ENCODE assay signal across 28 cellular contexts in genomic region chr5:141917760-141918159, GRCh38. TPM values are rescaled to one million over a fixed set of nuclear protein-coding genes. Genes with fewer than 3 reads are reported as not detected.
"Had no signal": no experiment of that assay in that cellular context is flagged by ENCODE, and none has a peak within 500 bp of the region (broad histone marks: within the 10 kb centered on the region; RNA-seq: fewer than 3 reads in every experiment).

No MANE protein-coding gene starts in this region.

- FAIRE-seq: bronchial epithelial cell had no signal

- H3K9me3 ChIP-seq: ascending aorta, esophagus muscularis mucosa, gastrocnemius medialis had no signal

- H3K4me3 ChIP-seq: ascending aorta, esophagus muscularis mucosa, gastrocnemius medialis had no signal

- ATAC-seq: activated naive CD4-positive, alpha-beta T cell treated with anti-CD3 and anti-CD28 coated beads, Interleukin-2, amount 50 U/mL, for 72 hours; activated T-cell treated with anti-CD3 and anti-CD28 coated beads, Interleukin-2, amount 50 U/mL, for 72 hours; effector memory CD8-positive, alpha-beta T cell; foreskin keratinocyte; gastrocnemius medialis; T-helper 17 cell had no signal

- DNase-seq: activated CD4-positive, alpha-beta memory T cell treated with anti-CD3 and anti-CD28 coated beads, Interleukin-2, amount 10 ng/mL, durations not matched to agents 7 days and 5 days; activated CD4-positive, alpha-beta T cell treated with anti-CD3 and anti-CD28 coated beads for 1 hour; activated CD4-positive, alpha-beta T cell treated with anti-CD3 and anti-CD28 coated beads for 4 hours; activated CD4-positive, alpha-beta T cell treated with anti-CD3 and anti-CD28 coated beads, Interleukin-2, amount 10 ng/mL, durations not matched to agents 7 days and 5 days; activated CD4-positive, alpha-beta T cell treated with anti-CD3 and anti-CD28 coated beads, Interleukin-2, amount 50 U/mL, for 4 hours; activated CD8-positive, alpha-beta memory T cell treated with anti-CD3 and anti-CD28 coated beads, Interleukin-2, amount 50 U/mL, for 48 hours; activated gamma-delta T cell; activated naive CD4-positive, alpha-beta T cell; activated naive CD4-positive, alpha-beta T cell treated with anti-CD3 and anti-CD28 coated beads, Interleukin-2, amount 10 ng/mL, durations not matched to agents 7 days and 5 days; activated naive CD8-positive, alpha-beta T cell treated with anti-CD3 and anti-CD28 coated beads, Interleukin-2, amount 10 ng/mL, durations not matched to agents 7 days and 5 days; activated T-cell treated with anti-CD3 and anti-CD28 coated beads for 4 hours; activated T-cell treated with anti-CD3 and anti-CD28 coated beads, Interleukin-2, amount 50 U/mL, for 24 hours; activated T-cell treated with anti-CD3 and anti-CD28 coated beads, Interleukin-2, amount 50 U/mL, for 72 hours; brain microvascular endothelial cell; cortex of kidney; dermis blood vessel endothelial cell; effector CD4-positive, alpha-beta T cell; effector memory CD8-positive, alpha-beta T cell; erythroblast; foreskin keratinocyte; gastrocnemius medialis; glutamatergic neuron; T-helper 1 cell; T-helper 17 cell had no signal

- H3K27ac ChIP-seq: ascending aorta, brain microvascular endothelial cell, esophagus muscularis mucosa, foreskin keratinocyte, gastrocnemius medialis had no signal

- H3K27me3 ChIP-seq: ascending aorta, brain microvascular endothelial cell had no signal

- H3K4me1 ChIP-seq: foreskin keratinocyte had no signal

- H3K36me3 ChIP-seq: ascending aorta, brain microvascular endothelial cell, esophagus muscularis mucosa, gastrocnemius medialis had no signal

RNA-seq across cellular contexts. Expression of gene PCDH1, which starts 39.5 kb away (rescaled TPM):
- total RNA-seq: activated CD4-positive, alpha-beta memory T cell treated with anti-CD3 and anti-CD28 coated beads, Interleukin-2, amount 10 ng/mL, durations not matched to agents 7 days and 5 days; activated CD4-positive, alpha-beta T cell treated with anti-CD3 and anti-CD28 coated beads, Interleukin-2, amount 10 ng/mL, durations not matched to agents 7 days and 5 days; activated naive CD8-positive, alpha-beta T cell treated with anti-CD3 and anti-CD28 coated beads, Interleukin-2, amount 10 ng/mL, durations not matched to agents 7 days and 5 days had no signal
